In genomic region chr1:113072141-113072756, GRCh38 we compare ENCODE assay signal across 8 cellular contexts. TPM values are rescaled to one million over a fixed set of nuclear protein-coding genes. Genes with fewer than 3 reads are reported as not detected.
DNase-seq lines count a peak whose midpoint lies in the region; ATAC-seq and TF ChIP-seq lines count a peak whose summit lies in the region.

No MANE protein-coding gene starts in this region.

- peak overlapping the region; percentile 92 for H3K27ac Mint-ChIP-seq in activated CD8-positive, alpha-beta memory T cell treated with anti-CD3 and anti-CD28 coated beads, Interleukin-2, amount 10 ng/mL, durations not matched to agents 7 days and 5 days
- H3K27ac Mint-ChIP-seq in activated naive CD8-positive, alpha-beta T cell treated with anti-CD3 and anti-CD28 coated beads for 36 hours, result peak overlapping the region; percentile 92

- no peak for ATAC-seq in activated CD8-positive, alpha-beta memory T cell treated with anti-CD3 and anti-CD28 coated beads, Interleukin-2, amount 10 ng/mL, durations not matched to agents 7 days and 5 days
- no peak for ATAC-seq in thoracic aorta (ENCODE audit: insufficient number of reproducible peaks, low FRiP score, low read depth)
- no peak for ATAC-seq in GM19467 (IDR thresholded peaks at IDR 0.05; ENCODE audit: unreplicated experiment)
- no peak for ATAC-seq in GM19035 (IDR thresholded peaks at IDR 0.05; ENCODE audit: unreplicated experiment)

- H3K9me3 Mint-ChIP-seq in activated CD8-positive, alpha-beta memory T cell treated with anti-CD3 and anti-CD28 coated beads, Interleukin-2, amount 10 ng/mL, durations not matched to agents 7 days and 5 days (ENCODE audit: low read depth), result no peaks in the 10 kb centered on the region
- no peaks in the 10 kb centered on the region for H3K9me3 Mint-ChIP-seq in activated naive CD8-positive, alpha-beta T cell treated with anti-CD3 and anti-CD28 coated beads for 36 hours

- CTCF ChIA-PET in activated CD8-positive, alpha-beta memory T cell treated with anti-CD3 and anti-CD28 coated beads, Interleukin-2, amount 10 ng/mL, durations not matched to agents 7 days and 5 days (lab: Charles Lee), result interaction anchor here (0.6 to 3.2 kb wide), 61 partner anchors 10 to 729 kb away, joined by 3 to 37 read pairs (median 4); partner anchors contain the start of genes PPM1J and SLC16A1

- H3K27me3 ChIP-seq in kidney epithelial cell (ENCODE audit: control insufficient read depth, insufficient read depth, low read length), result no peaks in the 10 kb centered on the region
- H3K27me3 ChIP-seq in thoracic aorta (replicated peaks; ENCODE audit: insufficient read depth), result no peaks in the 10 kb centered on the region

- H3K4me3 ChIP-seq in kidney epithelial cell (ENCODE audit: low read depth, low read length) (peak overlapping the region; percentile 85), thoracic aorta (peak overlapping the region; percentile 91)

- peaks cover 20% of the 10 kb centered on the region for H3K4me1 Mint-ChIP-seq in activated CD8-positive, alpha-beta memory T cell treated with anti-CD3 and anti-CD28 coated beads, Interleukin-2, amount 10 ng/mL, durations not matched to agents 7 days and 5 days
- peaks cover 22% of the 10 kb centered on the region for H3K4me1 Mint-ChIP-seq in activated naive CD8-positive, alpha-beta T cell treated with anti-CD3 and anti-CD28 coated beads for 36 hours

- peaks cover 4% of the 10 kb centered on the region for H3K36me3 Mint-ChIP-seq in activated CD8-positive, alpha-beta memory T cell treated with anti-CD3 and anti-CD28 coated beads, Interleukin-2, amount 10 ng/mL, durations not matched to agents 7 days and 5 days
- H3K36me3 Mint-ChIP-seq in activated naive CD8-positive, alpha-beta T cell treated with anti-CD3 and anti-CD28 coated beads for 36 hours, result peaks cover 4% of the 10 kb centered on the region

- H3K27ac ChIP-seq in thoracic aorta, result peak overlapping the region; percentile 83 to 86

- peaks cover 11 to 34% of the 10 kb centered on the region in 2 donors for H3K4me1 ChIP-seq in thoracic aorta (ENCODE audit: control insufficient read depth in 1 of 2, low read depth in 2 of 2)

- TF ChIP-seq CTCF in kidney epithelial cell (IDR thresholded peaks at IDR 0.05; ENCODE audit: insufficient read depth, low read length, poor library complexity, severe bottlenecking) (no peak), thoracic aorta (IDR thresholded peaks at IDR 0.05) (no peak)

- H3K36me3 ChIP-seq in kidney epithelial cell (ENCODE audit: control insufficient read depth, insufficient read depth, low read length) (no peaks in the 10 kb centered on the region), thoracic aorta (no peaks in the 10 kb centered on the region)

- peak overlapping the region; percentile 100 for H3K4me3 Mint-ChIP-seq in activated CD8-positive, alpha-beta memory T cell treated with anti-CD3 and anti-CD28 coated beads, Interleukin-2, amount 10 ng/mL, durations not matched to agents 7 days and 5 days
- H3K4me3 Mint-ChIP-seq in activated naive CD8-positive, alpha-beta T cell treated with anti-CD3 and anti-CD28 coated beads for 36 hours, result peak overlapping the region; percentile 92

- no peaks in the 10 kb centered on the region for H3K9me3 ChIP-seq in thoracic aorta

- DNase-seq in activated CD8-positive, alpha-beta memory T cell treated with anti-CD3 and anti-CD28 coated beads, Interleukin-2, amount 10 ng/mL, durations not matched to agents 7 days and 5 days, result no peak
- DNase-seq in activated CD8-positive, alpha-beta memory T cell treated with anti-CD3 and anti-CD28 coated beads for 24 hours, result no peak
- DNase-seq in activated naive CD8-positive, alpha-beta T cell treated with anti-CD3 and anti-CD28 coated beads for 36 hours, result no peak
- DNase-seq in kidney epithelial cell (ENCODE audit: low read depth) (no peak), thoracic aorta (ENCODE audit: low spot score) (no peak), DMS 273 (lab: John Stamatoyannopoulos, UW; ENCODE audit: unreplicated experiment) (no peak)

- no peaks in the 10 kb centered on the region for H3K27me3 Mint-ChIP-seq in activated CD8-positive, alpha-beta memory T cell treated with anti-CD3 and anti-CD28 coated beads, Interleukin-2, amount 10 ng/mL, durations not matched to agents 7 days and 5 days
- H3K27me3 Mint-ChIP-seq in activated naive CD8-positive, alpha-beta T cell treated with anti-CD3 and anti-CD28 coated beads for 36 hours, result no peaks in the 10 kb centered on the region

RNA-seq across cellular contexts. Expression of gene LRIG2, which starts 0.7 kb away (rescaled TPM):
- 10 to 100 TPM; 10.2 to 13.6 TPM for total RNA-seq in activated CD8-positive, alpha-beta memory T cell treated with anti-CD3 and anti-CD28 coated beads, Interleukin-2, amount 10 ng/mL, durations not matched to agents 7 days and 5 days
- 1 to 10 TPM; 5.6 to 6.5 TPM for total RNA-seq in activated naive CD8-positive, alpha-beta T cell treated with anti-CD3 and anti-CD28 coated beads for 36 hours
- total RNA-seq in kidney epithelial cell, result 7.7 and 8.3 TPM in 2 replicates
- total RNA-seq in thoracic aorta, result 10 to 100 TPM; 13.4 to 44.7 TPM
